In genomic region chr1:231528175-231529029, GRCh38 we compare ENCODE assay signal across 8 cellular contexts. TPM values are rescaled to one million over a fixed set of nuclear protein-coding genes. Genes with fewer than 3 reads are reported as not detected.
DNase-seq lines count a peak whose midpoint lies in the region; ATAC-seq and TF ChIP-seq lines count a peak whose summit lies in the region.

A gene with protein sequence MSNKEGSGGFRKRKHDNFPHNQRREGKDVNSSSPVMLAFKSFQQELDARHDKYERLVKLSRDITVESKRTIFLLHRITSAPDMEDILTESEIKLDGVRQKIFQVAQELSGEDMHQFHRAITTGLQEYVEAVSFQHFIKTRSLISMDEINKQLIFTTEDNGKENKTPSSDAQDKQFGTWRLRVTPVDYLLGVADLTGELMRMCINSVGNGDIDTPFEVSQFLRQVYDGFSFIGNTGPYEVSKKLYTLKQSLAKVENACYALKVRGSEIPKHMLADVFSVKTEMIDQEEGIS (plus strand): TSS chr1:231528669. CDS start chr1:231528811, 142 bp downstream.

- no peak for TF ChIP-seq CTCF in BJ (IDR thresholded peaks at IDR 0.05; ENCODE audit: insufficient read depth, low read depth, low read length)

- POLR2A ChIA-PET in BJ (lab: Charles Lee): interaction anchor here (0.7 kb wide), 1 partner anchor 122 kb away, joined by 3 read pairs; no protein-coding TSS in a partner anchor

- DNase-seq in BJ (ENCODE audit: low read depth): peak; percentile 60
- DNase-seq in NCI-H748 (lab: John Stamatoyannopoulos, UW; ENCODE audit: unreplicated experiment): peak; percentile 93
- DNase-seq in activated CD4-positive, alpha-beta T cell treated with anti-CD3 and anti-CD28 coated beads, Interleukin-2, amount 50 U/mL, for 1 hour: peak; percentile 89
- peak; percentile 84 for DNase-seq in dedifferentiated amniotic fluid mesenchymal stem cell (ENCODE audit: extremely low spot score)
- peak; percentile 98 for DNase-seq in left kidney (ENCODE audit: low read depth, low spot score)
- peak; percentile 90 for DNase-seq in stimulated activated CD4-positive, alpha-beta T cell treated with anti-CD3 and anti-CD28 coated beads, Interleukin-2, amount 100 ng/mL, for 24 hours

- peak within 1 kb of the TSS; percentile 72 for H3K4me3 ChIP-seq in BJ (ENCODE audit: low read depth, low read length)

- H3K36me3 ChIP-seq in BJ (ENCODE audit: control insufficient read depth, insufficient read depth, low read length): peaks cover 1% of the 10 kb centered on the region

- ATAC-seq in GM19324 (IDR thresholded peaks at IDR 0.05; ENCODE audit: low FRiP score, unreplicated experiment) (peak; percentile 99), HG03469 (IDR thresholded peaks at IDR 0.05; ENCODE audit: unreplicated experiment) (peak; percentile 91)

- CTCF ChIA-PET in BJ (lab: Yijun Ruan, JAX): interaction anchor here (0.9 kb wide), 1 partner anchor 395 kb away, joined by 3 read pairs; no protein-coding TSS in a partner anchor

- no peaks in the 10 kb centered on the region for H3K27me3 ChIP-seq in BJ (ENCODE audit: control insufficient read depth, insufficient read depth, low read length)

RNA-seq across cellular contexts. Expression of the gene that starts here (rescaled TPM):
- 19.4 and 21.4 TPM in 2 replicates for polyA plus RNA-seq in BJ (2011; rRNA removed)
- 15.5 and 17.4 TPM in 2 replicates for polyA minus RNA-seq in BJ (2011; rRNA and poly(A)+ RNA removed)

Comparison
In these comparisons a context has a peak if more than half of its experiments do, and no peak if none do; other contexts are left out.
1. Peak in every context shown above with its lines: DNase-seq, ATAC-seq and H3K4me3 ChIP-seq.